ENCODE assay signal across 8 cellular contexts in genomic region chr7:2451171-2452073, GRCh38. TPM values are rescaled to one million over a fixed set of nuclear protein-coding genes. Genes with fewer than 3 reads are reported as not detected.
DNase-seq lines count a peak whose midpoint lies in the region; ATAC-seq and TF ChIP-seq lines count a peak whose summit lies in the region.

No MANE protein-coding gene starts in this region.

- no peak overlapping the region for H4K5ac ChIP-seq in mesendoderm (ENCODE audit: low read length)

- peak overlapping the region; percentile 39 for H3K4me2 ChIP-seq in mesendoderm (ENCODE audit: low read length)

- H3K56ac ChIP-seq in mesendoderm (ENCODE audit: low read length): peak overlapping the region; percentile 60

- H3K4ac ChIP-seq in mesendoderm (ENCODE audit: low read depth, low read length): no peak overlapping the region

- DNase-seq in AG04450 (ENCODE audit: low read depth, low spot score) (no peak), NCI-H82 (lab: John Stamatoyannopoulos, UW) (peak; percentile 83), mesendoderm (peak; percentile 77)
- peak; percentile 94 for DNase-seq in activated CD8-positive, alpha-beta memory T cell treated with anti-CD3 and anti-CD28 coated beads for 24 hours
- DNase-seq in effector CD8-positive, alpha-beta T cell (lab: John Stamatoyannopoulos, UW): peak; percentile 56
- DNase-seq in stimulated activated CD8-positive, alpha-beta memory T cell treated with anti-CD3 and anti-CD28 coated beads, Interleukin-12 subunit alpha, Interleukin-12 subunit beta, amount 100 ng/mL, for 4 hours (ENCODE audit: low read depth): peak; percentile 58

- no peaks in the 10 kb centered on the region for H3K79me1 ChIP-seq in mesendoderm (ENCODE audit: low read length)

- no peak overlapping the region for H2BK5ac ChIP-seq in mesendoderm (ENCODE audit: low read length)

- H3K4me3 ChIP-seq in AG04450 (ENCODE audit: low read depth, low read length): peak overlapping the region; percentile 34
- H3K4me3 ChIP-seq in mesendoderm (ENCODE audit: low read length): no peak overlapping the region

- ATAC-seq in GM18861 (IDR thresholded peaks at IDR 0.05; ENCODE audit: unreplicated experiment): peak; percentile 76
- ATAC-seq in HG03196 (IDR thresholded peaks at IDR 0.05; ENCODE audit: unreplicated experiment): peak; percentile 76

- no peaks in the 10 kb centered on the region for H3K79me2 ChIP-seq in mesendoderm (ENCODE audit: control insufficient read depth, insufficient read depth, low read length)

- POLR2A ChIA-PET in AG04450 (lab: Yijun Ruan, JAX): no interaction called here

- H3K18ac ChIP-seq in mesendoderm (ENCODE audit: low read length): no peak overlapping the region

- TF ChIP-seq CTCF in AG04450 (IDR thresholded peaks at IDR 0.05; ENCODE audit: low read depth, low read length): peak; percentile 89

- H3K4me1 ChIP-seq in mesendoderm (ENCODE audit: control insufficient read depth, low read depth, low read length): peaks cover 2% of the 10 kb centered on the region

- H2AK5ac ChIP-seq in mesendoderm (ENCODE audit: low read length): no peak overlapping the region

- no peak overlapping the region for H4K8ac ChIP-seq in mesendoderm (ENCODE audit: low read depth, low read length)

- no peak overlapping the region for H3K23ac ChIP-seq in mesendoderm (ENCODE audit: low read length)

- no peak overlapping the region for H2BK15ac ChIP-seq in mesendoderm (replicated peaks; ENCODE audit: low read depth)

- no peaks in the 10 kb centered on the region for H3K36me3 ChIP-seq in mesendoderm (ENCODE audit: control insufficient read depth, insufficient read depth, low read length)

- CTCF ChIA-PET in AG04450 (lab: Charles Lee): interaction anchor here (0.6 to 5.0 kb wide), 19 partner anchors 9 to 867 kb away, joined by 3 to 75 read pairs (median 4); partner anchors contain the start of gene BRAT1

- peaks cover 7% of the 10 kb centered on the region; the same call in 1 of the 2 replicates for H3K9me3 ChIP-seq in AG04450 (ENCODE audit: control insufficient read depth, insufficient read depth, low read length)

- no peak overlapping the region for H3K27ac ChIP-seq in AG04450 (ENCODE audit: low read depth, low read length)
- H3K27ac ChIP-seq in mesendoderm (ENCODE audit: low read depth, low read length): no peak overlapping the region

- H2BK120ac ChIP-seq in mesendoderm (ENCODE audit: low read depth, low read length): no peak overlapping the region

- no peaks in the 10 kb centered on the region for H3K27me3 ChIP-seq in AG04450 (ENCODE audit: control insufficient read depth, insufficient read depth, low read length)
- H3K27me3 ChIP-seq in mesendoderm (ENCODE audit: insufficient read depth, low read length, poor library complexity): no peaks in the 10 kb centered on the region

- peak overlapping the region; percentile 43 for H3K9ac ChIP-seq in mesendoderm (ENCODE audit: low read length)

- WGBS in mesendoderm (ENCODE audit: extremely low coverage, insufficient coverage, low lambda C conversion rate): no CpG with 5 or more reads among the region's 34 CpGs

RNA-seq across cellular contexts. Expression of gene GRIFIN, which starts 24.8 kb away (rescaled TPM):
- polyA plus RNA-seq in AG04450 (2011; rRNA removed): not detected in 2 replicates
- not detected in 2 replicates for polyA minus RNA-seq in AG04450 (2011; rRNA and poly(A)+ RNA removed)
- polyA plus RNA-seq in mesendoderm (2013, experiment 1 of 2): not detected
- polyA plus RNA-seq in mesendoderm (2013, experiment 2 of 2): not detected

RNA-seq across cellular contexts. Expression of gene CHST12, which starts 48.0 kb away (rescaled TPM):
- 8.7 and 13.4 TPM in 2 replicates for polyA plus RNA-seq in AG04450 (2011; rRNA removed)
- polyA minus RNA-seq in AG04450 (2011; rRNA and poly(A)+ RNA removed): 4.0 and 4.3 TPM in 2 replicates
- 8.7 TPM for polyA plus RNA-seq in mesendoderm (2013, experiment 1 of 2)
- 8.9 TPM for polyA plus RNA-seq in mesendoderm (2013, experiment 2 of 2)
